8 cellular contexts compared by ENCODE assay signal in the genomic region with DNA sequence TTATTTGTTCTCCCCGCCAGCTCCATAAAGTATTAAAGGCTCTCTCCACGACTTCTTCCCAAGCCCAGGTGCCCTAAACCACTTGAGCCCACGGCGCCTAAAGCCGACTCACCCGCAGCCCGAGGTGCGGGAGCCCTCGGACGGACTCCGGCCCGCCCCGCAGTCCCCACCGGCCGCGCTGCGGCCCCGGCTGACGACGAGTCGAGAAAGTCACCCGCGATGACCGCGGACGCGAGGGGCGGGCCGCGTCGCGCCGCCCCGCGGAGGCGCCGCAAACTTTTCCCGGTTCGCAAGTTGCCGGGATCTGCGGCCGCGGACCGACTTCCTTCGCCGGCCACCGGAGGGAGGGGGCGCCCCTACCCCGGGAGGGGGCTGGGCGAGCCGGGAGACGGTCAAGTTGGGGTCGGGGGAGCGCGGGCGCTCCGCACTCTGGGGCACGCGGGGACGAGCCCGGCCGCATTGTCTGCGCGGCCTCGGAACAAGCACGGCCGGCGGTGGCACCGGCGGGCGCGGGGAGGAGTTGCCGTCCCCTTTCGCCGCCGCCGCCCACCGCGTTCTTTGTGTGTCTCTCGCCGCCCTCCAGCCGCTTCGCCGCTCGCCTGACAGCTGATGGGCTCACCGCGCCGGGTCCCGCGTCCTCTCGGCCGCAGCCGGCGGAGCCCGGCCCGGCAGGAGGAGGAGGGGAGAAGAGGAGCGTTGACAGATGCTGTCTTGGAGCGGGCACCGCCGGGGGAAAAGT.
DNase-seq lines count a peak whose midpoint lies in the region; ATAC-seq, FAIRE-seq and TF ChIP-seq lines count a peak whose summit lies in the region.

No MANE protein-coding gene starts in this region.

- H3K9me3 Mint-ChIP-seq in stimulated activated naive B cell treated with anti-CD40 and anti-IgM and Interleukin-4, amounts not matched to agents 10 μg/mL and 1 μg/mL and 100 μg/mL, for 72 hours, result peaks cover 0 to 2% of the 10 kb centered on the region in 2 donors

- H3K27ac ChIP-seq in HL-60 (replicated peaks), result no peak overlapping the region

- DNase-seq in C1 segment of cervical spinal cord (lab: John Stamatoyannopoulos, UW), result peak in 11 of 14 donors; percentile 27 to 75 (median 65)
- no peak for DNase-seq in HL-60 (ENCODE audit: low read depth in 1 of 2, low spot score in 1 of 2)
- DNase-seq in bronchial epithelial cell (ENCODE audit: low read depth), result no peak
- DNase-seq in kidney epithelial cell (ENCODE audit: low read depth), result no peak
- peak; percentile 18 for DNase-seq in stimulated activated naive B cell treated with anti-CD40 and anti-IgM and Interleukin-4, amounts not matched to agents 10 μg/mL and 1 μg/mL and 100 μg/mL, for 72 hours
- DNase-seq in retina, result no peak
- DNase-seq in NCI-H1930 (lab: John Stamatoyannopoulos, UW), result no peak

- no peak overlapping the region for H3K27ac Mint-ChIP-seq in stimulated activated naive B cell treated with anti-CD40 and anti-IgM and Interleukin-4, amounts not matched to agents 10 μg/mL and 1 μg/mL and 100 μg/mL, for 72 hours

- peak; percentile 40 for ATAC-seq in GM19351 (IDR thresholded peaks at IDR 0.05; ENCODE audit: unreplicated experiment)
- peak; percentile 62 to 66 for ATAC-seq in stimulated activated naive B cell treated with anti-CD40 and anti-IgM and Interleukin-4, amounts not matched to agents 10 μg/mL and 1 μg/mL and 100 μg/mL, for 72 hours (replicated peaks)

- H3K36me3 ChIP-seq in bronchial epithelial cell (ENCODE audit: control insufficient read depth, insufficient read depth, low read length), result no peaks in the 10 kb centered on the region
- H3K36me3 ChIP-seq in kidney epithelial cell (ENCODE audit: control insufficient read depth, insufficient read depth, low read length), result peaks cover 1% of the 10 kb centered on the region

- H3K4me1 Mint-ChIP-seq in stimulated activated naive B cell treated with anti-CD40 and anti-IgM and Interleukin-4, amounts not matched to agents 10 μg/mL and 1 μg/mL and 100 μg/mL, for 72 hours, result peaks cover 8 to 12% of the 10 kb centered on the region in 2 donors

- H3K27me3 ChIP-seq in HL-60 (ENCODE audit: insufficient read depth, poor library complexity, severe bottlenecking), result peaks cover 45% of the 10 kb centered on the region
- H3K27me3 ChIP-seq in bronchial epithelial cell (ENCODE audit: control insufficient read depth, insufficient read depth, low read length), result no peaks in the 10 kb centered on the region
- H3K27me3 ChIP-seq in kidney epithelial cell (ENCODE audit: control insufficient read depth, insufficient read depth, low read length), result no peaks in the 10 kb centered on the region

- H3K27me3 Mint-ChIP-seq in stimulated activated naive B cell treated with anti-CD40 and anti-IgM and Interleukin-4, amounts not matched to agents 10 μg/mL and 1 μg/mL and 100 μg/mL, for 72 hours, result peaks cover 31 to 41% of the 10 kb centered on the region in 2 donors

- H3K4me3 Mint-ChIP-seq in stimulated activated naive B cell treated with anti-CD40 and anti-IgM and Interleukin-4, amounts not matched to agents 10 μg/mL and 1 μg/mL and 100 μg/mL, for 72 hours, result peak overlapping the region; percentile 86

- peak overlapping the region; percentile 4; the same call in 1 of the 2 replicates for H3K4me3 ChIP-seq in HL-60 (replicated peaks; ENCODE audit: insufficient read depth, low read length)
- H3K4me3 ChIP-seq in bronchial epithelial cell (ENCODE audit: low read depth, low read length), result peak overlapping the region; percentile 95
- peak overlapping the region; percentile 92 for H3K4me3 ChIP-seq in kidney epithelial cell (ENCODE audit: low read depth, low read length)

- TF ChIP-seq CTCF in HL-60 (IDR thresholded peaks at IDR 0.05; ENCODE audit: insufficient read depth, low read length) (no peak), bronchial epithelial cell (IDR thresholded peaks at IDR 0.05; ENCODE audit: insufficient read depth, low read length, severe bottlenecking) (peak; percentile 41), kidney epithelial cell (IDR thresholded peaks at IDR 0.05; ENCODE audit: insufficient read depth, low read length, poor library complexity, severe bottlenecking) (no peak)

- no peak for FAIRE-seq in bronchial epithelial cell (lab: Jason Lieb, UNC)

- H3K36me3 Mint-ChIP-seq in stimulated activated naive B cell treated with anti-CD40 and anti-IgM and Interleukin-4, amounts not matched to agents 10 μg/mL and 1 μg/mL and 100 μg/mL, for 72 hours, result peaks cover 0 to 1% of the 10 kb centered on the region in 2 donors

Comparison
In these comparisons a context has a peak if more than half of its experiments do, and no peak if none do; other contexts are left out.
1. DNase-seq: peak in C1 segment of cervical spinal cord (11 of 14) and stimulated activated naive B cell treated with anti-CD40 and anti-IgM and Interleukin-4, amounts not matched to agents 10 μg/mL and 1 μg/mL and 100 μg/mL, for 72 hours (single experiment); none in HL-60 (0 of 2), bronchial epithelial cell (single experiment), kidney epithelial cell (single experiment), retina (single experiment) and NCI-H1930 (0 of 2).
2. H3K4me3 ChIP-seq: peak in every context shown above with its lines; median percentile 95 in bronchial epithelial cell; 92 in kidney epithelial cell; 4 in HL-60.